Comparison of ENCODE assay signal across 14 cellular contexts in genomic region chr18:22314406-22314805, GRCh38.
DNase-seq lines count a peak whose midpoint lies in the region; ATAC-seq, FAIRE-seq and TF ChIP-seq lines count a peak whose summit lies in the region.
"Had no signal": no experiment of that assay in that cellular context is flagged by ENCODE, and none has a peak within 500 bp of the region (broad histone marks: within the 10 kb centered on the region; RNA-seq: fewer than 3 reads in every experiment).

No MANE protein-coding gene starts in this region.

- no peak overlapping the region for H3K9ac ChIP-seq in mesendoderm (ENCODE audit: low read length)

- no peak overlapping the region for H3K56ac ChIP-seq in mesendoderm (ENCODE audit: low read length)

- H3K36me3 ChIP-seq in mesendoderm (ENCODE audit: control insufficient read depth, insufficient read depth, low read length) (no peaks in the 10 kb centered on the region), lower lobe of right lung (no peaks in the 10 kb centered on the region)

- H3K4me1 ChIP-seq in mesendoderm (ENCODE audit: control insufficient read depth, low read depth, low read length) (no peaks in the 10 kb centered on the region), lower lobe of right lung (no peaks in the 10 kb centered on the region)

- H3K23ac ChIP-seq in mesendoderm (ENCODE audit: low read length), result no peak overlapping the region

- peak; percentile 74 for DNase-seq in AG08396 (ENCODE audit: low spot score)
- peak; percentile 50 for DNase-seq in HTR-8/SVneo (ENCODE audit: insufficient read length, low spot score)
- peak; percentile 95 for DNase-seq in choroid plexus epithelial cell (ENCODE audit: low read depth)
- DNase-seq in mesendoderm, result peak; percentile 51
- DNase-seq in activated naive CD4-positive, alpha-beta T cell treated with anti-CD3 and anti-CD28 coated beads, Interleukin-2, amount 50 U/mL, for 16 hours, result no peak
- no peak for DNase-seq in lower lobe of right lung
- DNase-seq: DMS79; NCI-H1436; NCI-H524; stimulated activated CD8-positive, alpha-beta memory T cell treated with anti-CD3 and anti-CD28 coated beads, Interleukin-4, amount 100 ng/mL, for 48 hours had no signal

- no peak overlapping the region for H2BK15ac ChIP-seq in mesendoderm (replicated peaks; ENCODE audit: low read depth)

- H2BK5ac ChIP-seq in mesendoderm (ENCODE audit: low read length), result no peak overlapping the region

- no peak overlapping the region for H2AK5ac ChIP-seq in mesendoderm (ENCODE audit: low read length)

- no CpG with 5 or more reads among the region's 3 CpGs for WGBS in mesendoderm (ENCODE audit: extremely low coverage, insufficient coverage, low lambda C conversion rate)

- intact Hi-C loops in lower lobe of right lung (cut with DNase I), result no loop called here

- no peak overlapping the region for H2BK120ac ChIP-seq in mesendoderm (ENCODE audit: low read depth, low read length)

- no peak overlapping the region for H3K4ac ChIP-seq in mesendoderm (ENCODE audit: low read depth, low read length)

- H3K4me2 ChIP-seq in mesendoderm (ENCODE audit: low read length), result no peak overlapping the region

- H3K9me3 ChIP-seq in lower lobe of right lung, result no peaks in the 10 kb centered on the region

- H3K79me1 ChIP-seq in mesendoderm (ENCODE audit: low read length), result no peaks in the 10 kb centered on the region

- H3K27me3 ChIP-seq in mesendoderm (ENCODE audit: insufficient read depth, low read length, poor library complexity) (no peaks in the 10 kb centered on the region), lower lobe of right lung (ENCODE audit: low read depth) (no peaks in the 10 kb centered on the region)

- H3K4me3 ChIP-seq in choroid plexus epithelial cell (ENCODE audit: low read depth, low read length) (no peak overlapping the region), mesendoderm (ENCODE audit: low read length) (no peak overlapping the region), lower lobe of right lung (no peak overlapping the region)

- no peak overlapping the region for H3K27ac ChIP-seq in mesendoderm (ENCODE audit: low read depth, low read length)
- H3K27ac ChIP-seq in lower lobe of right lung, result no peak overlapping the region

- no peak overlapping the region for H4K5ac ChIP-seq in mesendoderm (ENCODE audit: low read length)

- no peaks in the 10 kb centered on the region for H3K79me2 ChIP-seq in mesendoderm (ENCODE audit: control insufficient read depth, insufficient read depth, low read length)

- no peak overlapping the region for H4K8ac ChIP-seq in mesendoderm (ENCODE audit: low read depth, low read length)

- ATAC-seq in lower lobe of right lung (no peak), HG03045 (IDR thresholded peaks at IDR 0.05; ENCODE audit: unreplicated experiment) (no peak), GM19328 (IDR thresholded peaks at IDR 0.05; ENCODE audit: unreplicated experiment) (no peak)

- no peak for TF ChIP-seq CTCF in choroid plexus epithelial cell (conservative IDR thresholded peaks at IDR 0.05; ENCODE audit: low read depth, low read length)
- no peak for TF ChIP-seq CTCF in lower lobe of right lung (IDR thresholded peaks at IDR 0.05)

- FAIRE-seq in HTR-8/SVneo (lab: Jason Lieb, UNC), result peak; percentile 86
- FAIRE-seq: frontal cortex, H1 had no signal

- H3K18ac ChIP-seq in mesendoderm (ENCODE audit: low read length), result no peak overlapping the region

Comparison
In these comparisons a context has a peak if more than half of its experiments do, and no peak if none do; other contexts are left out.
1. DNase-seq: peak in AG08396 (single experiment), HTR-8/SVneo (single experiment), choroid plexus epithelial cell (single experiment) and mesendoderm (single experiment); none in activated naive CD4-positive, alpha-beta T cell treated with anti-CD3 and anti-CD28 coated beads, Interleukin-2, amount 50 U/mL, for 16 hours (single experiment) and lower lobe of right lung (single experiment).